Comparison of ENCODE assay signal across 8 cellular contexts in genomic region chr22:17120281-17120680, GRCh38. TPM values are rescaled to one million over a fixed set of nuclear protein-coding genes. Genes with fewer than 3 reads are reported as not detected.
DNase-seq lines count a peak whose midpoint lies in the region; ATAC-seq and TF ChIP-seq lines count a peak whose summit lies in the region.

No MANE protein-coding gene starts in this region.

- no peak overlapping the region for H3K27ac ChIP-seq in tibial artery

- H3K4me1 ChIP-seq in mucosa of descending colon (ENCODE audit: low read depth), result peaks cover 15% of the 10 kb centered on the region
- peaks cover 0 to 18% (median 14%) of the 10 kb centered on the region in 4 donors for H3K4me1 ChIP-seq in tibial artery

- no peak overlapping the region for H3K4me3 ChIP-seq in mucosa of descending colon
- H3K4me3 ChIP-seq in tibial artery, result peak overlapping the region; percentile 48 to 59

- DNase-seq in DMS53 (lab: John Stamatoyannopoulos, UW) (peak; percentile 54), DMS53 treated with DMSO at 0.1 percent for 48 hours (lab: John Stamatoyannopoulos, UW; ENCODE audit: unreplicated experiment) (no peak), mucosa of descending colon (peak in 2 of 3 donors; percentile 59 to 69), tibial artery (no peak), NCI-H748 (lab: John Stamatoyannopoulos, UW; ENCODE audit: unreplicated experiment) (no peak)
- peak; percentile 35 to 40 for DNase-seq in activated CD4-positive, alpha-beta T cell treated with anti-CD3 and anti-CD28 coated beads for 24 hours (ENCODE audit: low read depth in 2 of 2)
- peak; percentile 35 for DNase-seq in effector CD4-positive, alpha-beta T cell

- no peaks in the 10 kb centered on the region for H3K36me3 ChIP-seq in mucosa of descending colon (ENCODE audit: low read depth)
- H3K36me3 ChIP-seq in tibial artery, result no peaks in the 10 kb centered on the region

- intact Hi-C loops in mucosa of descending colon (cut with DNase I, micrococcal nuclease) (no loop called here), tibial artery (cut with DNase I; ENCODE audit: low total_unique reads) (no loop called here)

- TF ChIP-seq CTCF in mucosa of descending colon (IDR thresholded peaks at IDR 0.05) (no peak), tibial artery (IDR thresholded peaks at IDR 0.05) (no peak)

- no peaks in the 10 kb centered on the region for H3K9me3 ChIP-seq in mucosa of descending colon
- no peaks in the 10 kb centered on the region for H3K9me3 ChIP-seq in tibial artery

- H3K27me3 ChIP-seq in tibial artery, result peaks cover 0 to 50% of the 10 kb centered on the region in 2 donors

- ATAC-seq in mucosa of descending colon, result peak; percentile 53
- no peak for ATAC-seq in GM21786 (IDR thresholded peaks at IDR 0.05; ENCODE audit: unreplicated experiment)

RNA-seq across cellular contexts. Expression of gene TMEM121B, which starts 0.9 kb away (rescaled TPM):
- under 1 TPM; 0.09 to 0.58 (median 0.54) TPM for total RNA-seq in mucosa of descending colon

RNA-seq across cellular contexts. Expression of gene IL17RA, which starts 35.5 kb away (rescaled TPM):
- 10 to 100 TPM; 15.4 to 21.5 (median 21.1) TPM for total RNA-seq in mucosa of descending colon

RNA-seq across cellular contexts. Expression of gene HDHD5, which starts 38.8 kb away (rescaled TPM):
- total RNA-seq in mucosa of descending colon, result 10 to 100 TPM; 31.0 to 36.1 (median 32.6) TPM

Comparison
In these comparisons a context has a peak if more than half of its experiments do, and no peak if none do; other contexts are left out.
1. DNase-seq: peak in DMS53 (single experiment), activated CD4-positive, alpha-beta T cell treated with anti-CD3 and anti-CD28 coated beads for 24 hours (2 of 2), effector CD4-positive, alpha-beta T cell (single experiment) and mucosa of descending colon (2 of 3); none in DMS53 treated with DMSO at 0.1 percent for 48 hours (single experiment), tibial artery (0 of 2) and NCI-H748 (single experiment).